In genomic region chr10:43259981-43260761, GRCh38 we compare ENCODE assay signal across 13 cellular contexts. TPM values are rescaled to one million over a fixed set of nuclear protein-coding genes. Genes with fewer than 3 reads are reported as not detected.
DNase-seq lines count a peak whose midpoint lies in the region; ATAC-seq, FAIRE-seq and TF ChIP-seq lines count a peak whose summit lies in the region.
"Had no signal": no experiment of that assay in that cellular context is flagged by ENCODE, and none has a peak within 500 bp of the region (broad histone marks: within the 10 kb centered on the region; RNA-seq: fewer than 3 reads in every experiment).

No MANE protein-coding gene starts in this region.

- H3K4me1 ChIP-seq in PC-3 (ENCODE audit: insufficient read depth, low read length) (no peaks in the 10 kb centered on the region; the same call in 1 of the 2 replicates), pancreas (no peaks in the 10 kb centered on the region)

- peak; percentile 4 for DNase-seq in NCI-H2196 (lab: John Stamatoyannopoulos, UW; ENCODE audit: unreplicated experiment)
- DNase-seq in NCI-H2196 treated with DMSO at 0.1 percent for 48 hours (lab: John Stamatoyannopoulos, UW; ENCODE audit: unreplicated experiment): no peak
- DNase-seq in PC-3: peak; percentile 25
- peak; percentile 4 for DNase-seq in fibroblast of mammary gland (ENCODE audit: low read depth)
- peak in 4 of 6 donors; percentile 14 to 77 (median 46) for DNase-seq in pancreas
- no peak for DNase-seq in SIG-M5 treated with dmso at 0.1 percent for 504 hours (lab: John Stamatoyannopoulos, UW; ENCODE audit: unreplicated experiment)
- DNase-seq in HFFc6: no peak
- DNase-seq in T1000 (lab: John Stamatoyannopoulos, UW): no peak
- DNase-seq: IMR-90; stimulated activated CD4-positive, alpha-beta T cell treated with anti-CD3 and anti-CD28 coated beads, Interleukin-4, amount 100 ng/mL, for 4 hours had no signal

- H3K9me2 ChIP-seq in PC-3 (replicated peaks; ENCODE audit: low read length): no peaks in the 10 kb centered on the region

- H3K4me1 Mint-ChIP-seq in HFFc6 (ENCODE audit: low read depth): no peaks in the 10 kb centered on the region

- H3K9me3 Mint-ChIP-seq in HFFc6: no peaks in the 10 kb centered on the region

- FAIRE-seq in pancreas (lab: Jason Lieb, UNC): no peak
- FAIRE-seq: A549, bronchial epithelial cell had no signal

- H3K9me3 ChIP-seq in PC-3 (ENCODE audit: low read length) (no peaks in the 10 kb centered on the region), pancreas (no peaks in the 10 kb centered on the region)
- H3K9me3 ChIP-seq: A549 had no signal

- no peaks in the 10 kb centered on the region for H3K36me3 Mint-ChIP-seq in HFFc6 (ENCODE audit: low read depth)

- BruUV-seq in PC-3 (replicated peaks; lab: Mats Ljungman, UMichigan): no TSS peak

- no peak overlapping the region for H3K27ac ChIP-seq in PC-3 (ENCODE audit: low read length)
- no peak overlapping the region for H3K27ac ChIP-seq in pancreas
- H3K27ac ChIP-seq: A549 had no signal

- ATAC-seq in PC-3 (peak; percentile 16), pancreas (peak in 3 of 4 donors; percentile 5 to 49 (median 17))
- ATAC-seq: A549, Panc1 had no signal

- POLR2A ChIA-PET in PC-3 (lab: Charles Lee; ENCODE audit: unreplicated experiment): no interaction called here

- no peak for TF ChIP-seq CTCF in PC-3 (conservative IDR thresholded peaks at IDR 0.05; ENCODE audit: low read depth, low read length)
- TF ChIP-seq CTCF in fibroblast of mammary gland (conservative IDR thresholded peaks at IDR 0.05; ENCODE audit: control insufficient read depth, insufficient read depth, low read depth, low read length): no peak
- TF ChIP-seq CTCF in pancreas (IDR thresholded peaks at IDR 0.05): no peak
- TF ChIP-seq CTCF in HFFc6 (IDR thresholded peaks at IDR 0.05): no peak

- H3K9ac ChIP-seq in PC-3 (ENCODE audit: low read length): no peak overlapping the region

- peaks cover 45% of the 10 kb centered on the region for H3K27me3 Mint-ChIP-seq in HFFc6 (ENCODE audit: insufficient read depth)

- intact Hi-C loops in PC-3 (cut with micrococcal nuclease): loop anchor here (10.0 kb wide), 1 partner anchor 395 kb away; no protein-coding TSS in a partner anchor
- intact Hi-C loops in pancreas (cut with DNase I): no loop called here

- H3K79me2 ChIP-seq in PC-3 (ENCODE audit: low read length): no peaks in the 10 kb centered on the region

- no peak overlapping the region for H2AFZ ChIP-seq in PC-3 (ENCODE audit: low read length)

- H4K20me1 ChIP-seq in PC-3 (ENCODE audit: low read length): no peaks in the 10 kb centered on the region

- WGBS in pancreas, 2 donors: 43 to 55% methylated on average over 17 of the region's 17 CpGs

- H3F3A ChIP-seq in PC-3 (ENCODE audit: low read length, unreplicated experiment): no peaks in the 10 kb centered on the region

- H3K36me3 ChIP-seq in PC-3 (ENCODE audit: low read depth, low read length) (no peaks in the 10 kb centered on the region), pancreas (no peaks in the 10 kb centered on the region)

- H3K27me3 ChIP-seq in PC-3 (ENCODE audit: low read length) (peaks cover 15% of the 10 kb centered on the region), pancreas (no peaks in the 10 kb centered on the region)

- no peak overlapping the region for H3K4me2 ChIP-seq in PC-3 (ENCODE audit: low read length)
- H3K4me2 ChIP-seq: A549 had no signal

- no peak overlapping the region for H3K4me3 Mint-ChIP-seq in HFFc6

- H3K4me3 ChIP-seq in PC-3 (ENCODE audit: low read length): no peak overlapping the region
- H3K4me3 ChIP-seq in fibroblast of mammary gland (ENCODE audit: control insufficient read depth, low read depth, low read length): no peak overlapping the region
- no peak overlapping the region for H3K4me3 ChIP-seq in pancreas
- H3K4me3 ChIP-seq: A549 had no signal

- H3K27ac Mint-ChIP-seq in HFFc6: no peak overlapping the region

- CTCF ChIA-PET in PC-3 (lab: Charles Lee): no interaction called here

RNA-seq across cellular contexts. Expression of gene RASGEF1A, which starts 6.7 kb away (rescaled TPM):
- total RNA-seq in PC-3 (2014; rRNA removed) (not detected in 2 replicates), pancreas (1 to 10 TPM; 1.4 to 5.1 (median 3.1) TPM)
- polyA plus RNA-seq in pancreas: 1 to 10 TPM; 1.4 to 5.2 TPM
- total RNA-seq in HFFc6 (2021; fragmentation: NEBNext Ultra II Directional; extraction: Animal tissue kit (Norgen Biotek cat#: 25700)): not detected

Comparison
In these comparisons a context has a peak if more than half of its experiments do, and no peak if none do; other contexts are left out.
1. DNase-seq: peak in NCI-H2196 (single experiment), PC-3 (single experiment), fibroblast of mammary gland (single experiment) and pancreas (4 of 6); none in NCI-H2196 treated with DMSO at 0.1 percent for 48 hours (single experiment), SIG-M5 treated with dmso at 0.1 percent for 504 hours (single experiment), HFFc6 (single experiment) and T1000 (single experiment).